Comparison of ENCODE assay signal across 8 cellular contexts in genomic region chr9:105694848-105695581, GRCh38. TPM values are rescaled to one million over a fixed set of nuclear protein-coding genes. Genes with fewer than 3 reads are reported as not detected.
DNase-seq lines count a peak whose midpoint lies in the region; ATAC-seq and TF ChIP-seq lines count a peak whose summit lies in the region.

No MANE protein-coding gene starts in this region.

- H3K36me3 Mint-ChIP-seq in T-helper 1 cell treated with Interleukin-12 subunit alpha and Interleukin-12 subunit beta and Interleukin-4 antibody, amounts not matched to agents 30 μg/mL and 1 μg/mL, for 36 hours (ENCODE audit: low read depth) = no peaks in the 10 kb centered on the region

- peaks cover 21% of the 10 kb centered on the region for H3K27me3 ChIP-seq in hepatocyte

- 4% methylated on average over 36 of the region's 42 CpGs for WGBS in hepatocyte (ENCODE audit: low lambda C conversion rate, missing lambda C conversion rate)

- H3K27ac Mint-ChIP-seq in T-helper 1 cell treated with Interleukin-12 subunit alpha and Interleukin-12 subunit beta and Interleukin-4 antibody, amounts not matched to agents 30 μg/mL and 1 μg/mL, for 36 hours = peak overlapping the region; percentile 28

- H2AFZ ChIP-seq in hepatocyte = peak overlapping the region; percentile 95

- H3K9me3 ChIP-seq in ES-I3 (ENCODE audit: control insufficient read depth, insufficient read depth, low read length) = no peaks in the 10 kb centered on the region
- H3K9me3 ChIP-seq in hepatocyte (ENCODE audit: low read depth) = no peaks in the 10 kb centered on the region

- H3K9ac ChIP-seq in ES-I3 (ENCODE audit: low read depth, low read length) = peak overlapping the region; percentile 86

- H3K27me3 Mint-ChIP-seq in T-helper 1 cell treated with Interleukin-12 subunit alpha and Interleukin-12 subunit beta and Interleukin-4 antibody, amounts not matched to agents 30 μg/mL and 1 μg/mL, for 36 hours (ENCODE audit: low read depth) = peaks cover 29% of the 10 kb centered on the region

- H3K79me2 ChIP-seq in hepatocyte = peaks cover 37% of the 10 kb centered on the region

- TF ChIP-seq CTCF in hepatocyte (IDR thresholded peaks at IDR 0.05; ENCODE audit: poor library complexity) = no peak

- peak overlapping the region; percentile 72 for H3K27ac ChIP-seq in hepatocyte

- in situ Hi-C loops in KBM-7 (cut with MboI; ENCODE audit: low pct_unique_long_range_greater_than_20kb, low sequenced_read_pairs) = no loop called here

- DNase-seq in KBM-7 = peak; percentile 67
- peak in 48 of 56 donors; percentile 10 to 81 (median 58) for DNase-seq in amygdala (lab: John Stamatoyannopoulos, UW)
- DNase-seq in hepatocyte (ENCODE audit: low spot score) = peak; percentile 75
- DNase-seq in renal cortical epithelial cell (ENCODE audit: low read depth) = peak; percentile 41
- no peak for DNase-seq in NCI-H446 treated with DMSO at 0.1 percent for 48 hours (lab: John Stamatoyannopoulos, UW)

- peak overlapping the region; percentile 76 for H3K4me2 ChIP-seq in hepatocyte

- no peaks in the 10 kb centered on the region for H4K20me1 ChIP-seq in hepatocyte (ENCODE audit: insufficient read depth, poor library complexity, severe bottlenecking)

- H3K4me3 Mint-ChIP-seq in T-helper 1 cell treated with Interleukin-12 subunit alpha and Interleukin-12 subunit beta and Interleukin-4 antibody, amounts not matched to agents 30 μg/mL and 1 μg/mL, for 36 hours = peak overlapping the region; percentile 81

- peak; percentile 63 for ATAC-seq in GM21825 (IDR thresholded peaks at IDR 0.05; ENCODE audit: unreplicated experiment)

- no peaks in the 10 kb centered on the region for H3K9me3 Mint-ChIP-seq in T-helper 1 cell treated with Interleukin-12 subunit alpha and Interleukin-12 subunit beta and Interleukin-4 antibody, amounts not matched to agents 30 μg/mL and 1 μg/mL, for 36 hours

- peaks cover 12% of the 10 kb centered on the region for H3K4me1 Mint-ChIP-seq in T-helper 1 cell treated with Interleukin-12 subunit alpha and Interleukin-12 subunit beta and Interleukin-4 antibody, amounts not matched to agents 30 μg/mL and 1 μg/mL, for 36 hours (ENCODE audit: low read depth)

- H3K36me3 ChIP-seq in ES-I3 (ENCODE audit: insufficient read depth, low read length) = no peaks in the 10 kb centered on the region
- H3K36me3 ChIP-seq in hepatocyte (replicated peaks; ENCODE audit: insufficient read depth, low read depth) = no peaks in the 10 kb centered on the region

- peak overlapping the region; percentile 81 for H3K4me3 ChIP-seq in hepatocyte

- no peaks in the 10 kb centered on the region for H3K4me1 ChIP-seq in ES-I3 (ENCODE audit: insufficient read depth, low read length)
- H3K4me1 ChIP-seq in hepatocyte (ENCODE audit: insufficient read depth) = peaks cover 2% of the 10 kb centered on the region

- H3K9me2 ChIP-seq in hepatocyte (replicated peaks; ENCODE audit: insufficient read depth) = no peaks in the 10 kb centered on the region

RNA-seq across cellular contexts. Expression of gene TMEM38B, which starts 0.7 kb away (rescaled TPM):
- total RNA-seq in hepatocyte = 28.4 and 33.0 TPM in 2 replicates
- polyA plus RNA-seq in hepatocyte = 14.2 and 22.0 TPM in 2 replicates
- total RNA-seq in renal cortical epithelial cell = 12.6 and 18.2 TPM in 2 replicates

RNA-seq across cellular contexts. Expression of gene TAL2, which starts 32.8 kb away (rescaled TPM):
- total RNA-seq in hepatocyte (not detected in 2 replicates), renal cortical epithelial cell (0.30 TPM in 1 of 2 replicates, not detected in the other)
- 0.50 TPM in 1 of 2 replicates, not detected in the other for polyA plus RNA-seq in hepatocyte
